In genomic region chr22:41344189-41344788, GRCh38 we compare ENCODE assay signal across 17 cellular contexts.
"Had no signal": no experiment of that assay in that cellular context is flagged by ENCODE, and none has a peak within 500 bp of the region (broad histone marks: within the 10 kb centered on the region; RNA-seq: fewer than 3 reads in every experiment).

No MANE protein-coding gene starts in this region.

- DNase-seq: activated CD4-positive, alpha-beta T cell treated with anti-CD3 and anti-CD28 coated beads, Interleukin-2, amount 50 U/mL, for 1 hour; activated naive CD8-positive, alpha-beta T cell treated with anti-CD3 and anti-CD28 coated beads for 36 hours; activated T-cell treated with anti-CD3 and anti-CD28 coated beads, Interleukin-2, amount 50 U/mL, for 24 hours; amygdala; erythroblast; foreskin fibroblast; heart right ventricle; islet precursor cell; left cardiac atrium; naive thymus-derived CD4-positive, alpha-beta T cell; ovary; psoas muscle; stimulated activated CD4-positive, alpha-beta T cell treated with anti-CD3 and anti-CD28 coated beads, Interleukin-12 subunit alpha, Interleukin-12 subunit beta, amount 100 ng/mL, for 4 hours; stimulated activated CD4-positive, alpha-beta T cell treated with anti-CD3 and anti-CD28 coated beads, Interleukin-4, amount 100 ng/mL, for 4 hours; stomach had no signal

- H3K9me3 Mint-ChIP-seq: activated naive CD8-positive, alpha-beta T cell treated with anti-CD3 and anti-CD28 coated beads for 36 hours; activated T-cell treated with anti-CD3 and anti-CD28 coated beads, Interleukin-2, amount 50 U/mL, for 24 hours; activated T-helper 17 cell treated with anti-CD3 and anti-CD28 coated beads, Interleukin-2, amount 50 U/mL, for 72 hours; naive thymus-derived CD4-positive, alpha-beta T cell had no signal

- H3K27ac Mint-ChIP-seq: activated naive CD8-positive, alpha-beta T cell treated with anti-CD3 and anti-CD28 coated beads for 36 hours; activated T-cell treated with anti-CD3 and anti-CD28 coated beads, Interleukin-2, amount 50 U/mL, for 24 hours; activated T-helper 17 cell treated with anti-CD3 and anti-CD28 coated beads, Interleukin-2, amount 50 U/mL, for 72 hours had no signal

- H3K4me1 Mint-ChIP-seq: activated T-helper 17 cell treated with anti-CD3 and anti-CD28 coated beads, Interleukin-2, amount 50 U/mL, for 72 hours had no signal

- H3K4me3 Mint-ChIP-seq: activated naive CD8-positive, alpha-beta T cell treated with anti-CD3 and anti-CD28 coated beads for 36 hours; activated T-cell treated with anti-CD3 and anti-CD28 coated beads, Interleukin-2, amount 50 U/mL, for 24 hours; activated T-helper 17 cell treated with anti-CD3 and anti-CD28 coated beads, Interleukin-2, amount 50 U/mL, for 72 hours; naive thymus-derived CD4-positive, alpha-beta T cell had no signal

- ATAC-seq: activated CD4-positive, CD25-positive, alpha-beta regulatory T cell treated with anti-CD3 and anti-CD28 coated beads, Interleukin-2, amount 50 U/mL, for 24 hours; activated T-helper 17 cell treated with anti-CD3 and anti-CD28 coated beads, Interleukin-2, amount 50 U/mL, for 72 hours; heart right ventricle; naive thymus-derived CD4-positive, alpha-beta T cell had no signal

- H3K27me3 Mint-ChIP-seq: activated naive CD8-positive, alpha-beta T cell treated with anti-CD3 and anti-CD28 coated beads for 36 hours; activated T-cell treated with anti-CD3 and anti-CD28 coated beads, Interleukin-2, amount 50 U/mL, for 24 hours; activated T-helper 17 cell treated with anti-CD3 and anti-CD28 coated beads, Interleukin-2, amount 50 U/mL, for 72 hours; naive thymus-derived CD4-positive, alpha-beta T cell had no signal
